ENCODE assay signal across 8 cellular contexts in the genomic region with DNA sequence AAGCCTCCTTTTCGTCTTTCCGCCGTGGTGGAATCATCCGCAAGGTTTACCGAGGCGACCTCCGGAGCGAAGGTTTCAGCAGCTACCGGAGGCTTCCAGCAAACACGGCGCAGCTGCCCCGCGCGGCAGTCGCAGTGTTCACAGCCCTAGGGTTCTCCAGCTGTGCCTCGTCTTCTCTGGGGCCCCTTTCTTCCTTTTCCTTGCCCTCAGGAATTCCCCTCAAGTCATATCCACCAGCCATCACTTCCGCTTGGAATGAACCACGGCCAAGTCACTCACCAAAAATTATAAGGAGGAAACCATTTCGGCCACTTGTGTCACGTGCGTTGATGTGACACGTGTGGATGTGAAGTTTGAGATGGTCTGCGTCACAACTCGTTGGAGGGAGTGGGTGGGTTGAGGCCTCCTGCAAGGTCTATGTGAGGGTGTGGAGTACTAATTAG. TPM values are rescaled to one million over a fixed set of nuclear protein-coding genes. Genes with fewer than 3 reads are reported as not detected.
DNase-seq lines count a peak whose midpoint lies in the region; ATAC-seq, FAIRE-seq and TF ChIP-seq lines count a peak whose summit lies in the region.

No MANE protein-coding gene starts in this region.

- peak; percentile 12 for ATAC-seq in GM21825 (IDR thresholded peaks at IDR 0.05; ENCODE audit: unreplicated experiment)
- no peak for ATAC-seq in body of pancreas
- no peak for ATAC-seq in HepG2

- H3K27ac ChIP-seq in OCI-LY7 (ENCODE audit: low read depth, low read length, poor library complexity, severe bottlenecking): peak overlapping the region; percentile 61
- H3K27ac ChIP-seq in body of pancreas: peak overlapping the region in 3 of 4 donors; percentile 55 to 99 (median 96)
- no peak overlapping the region for H3K27ac ChIP-seq in HepG2 (ENCODE audit: extremely low read length, insufficient read depth, low read length)

- POLR2A ChIA-PET in OCI-LY7 (lab: Charles Lee): interaction anchor here (0.8 to 5.5 kb wide), 12 partner anchors 10 to 109 kb away, joined by 3 to 48 read pairs (median 5); a partner anchor contains a TSS
- POLR2A ChIA-PET in HepG2 (lab: Yijun Ruan, JAX): interaction anchor here (1.1 to 10.7 kb wide), 8 partner anchors 15 to 102 kb away, joined by 4 to 138 read pairs (median 10); no protein-coding TSS in a partner anchor

- CTCF ChIA-PET in OCI-LY7 (lab: Charles Lee; ENCODE audit: unreplicated experiment): interaction anchor here (0.7 to 5.0 kb wide), 4 partner anchors 68 to 184 kb away, joined by 3 to 46 read pairs (median 22); no protein-coding TSS in a partner anchor
- CTCF ChIA-PET in HepG2 (lab: Yijun Ruan, JAX; ENCODE audit: low intra/inter-chr PET ratio, low total read pairs): no interaction called here

- peaks cover 40% of the 10 kb centered on the region for H3K79me2 ChIP-seq in OCI-LY7 (ENCODE audit: insufficient read depth, low read depth, low read length)
- peaks cover 34% of the 10 kb centered on the region for H3K79me2 ChIP-seq in HepG2 (ENCODE audit: insufficient read depth, low read length)

- peak overlapping the region; percentile 23; the same call in 1 of the 2 replicates for H2AFZ ChIP-seq in OCI-LY7 (ENCODE audit: low read length)
- no peak overlapping the region for H2AFZ ChIP-seq in HepG2 (ENCODE audit: low read length)

- BruUV-seq in OCI-LY7 (replicated peaks; lab: Mats Ljungman, UMichigan) (TSS peak; percentile 94), HepG2 (replicated peaks; lab: Mats Ljungman, UMichigan) (no TSS peak)

- intact Hi-C loops in OCI-LY7 (cut with micrococcal nuclease; ENCODE audit: unreplicated experiment): loop anchor here (1.0 to 5.0 kb wide), 2 partner anchors 56 to 213 kb away; a partner anchor contains a TSS
- intact Hi-C loops in body of pancreas (cut with DNase I): no loop called here
- intact Hi-C loops in HepG2 (cut with micrococcal nuclease; ENCODE audit: unreplicated experiment): loop anchor here (5.0 to 10.0 kb wide), 2 partner anchors 152 to 216 kb away; a partner anchor contains a TSS

- WGBS in body of pancreas, 2 donors: 46 to 56% methylated on average over 18 to 24 of the region's 24 CpGs
- 83% methylated on average over 24 of the region's 24 CpGs for WGBS in HepG2 (ENCODE audit: low lambda C conversion rate)

- no peak for TF ChIP-seq RAD21 in HepG2 (CRISPR knock-in tag; IDR thresholded peaks at IDR 0.05)

- no peak for FAIRE-seq in HepG2 (lab: Jason Lieb, UNC)

- H3K27me3 ChIP-seq in body of pancreas (no peaks in the 10 kb centered on the region), HepG2 (ENCODE audit: control insufficient read depth in 1 of 2, insufficient read depth in 2 of 2, low read length in 2 of 2) (no peaks in the 10 kb centered on the region; a peak in 1 of 5 replicates)

- in situ Hi-C loops in HepG2 (cut with HindIII; ENCODE audit: extremely low pct_ligation_motif_present, low pct_unique_long_range_greater_than_20kb): loop anchor here (5.0 to 10.0 kb wide), 3 partner anchors 68 to 206 kb away; no protein-coding TSS in a partner anchor

- TF ChIP-seq POLR2A in body of pancreas (IDR thresholded peaks at IDR 0.05) (no peak), HepG2 (IDR thresholded peaks at IDR 0.05; ENCODE audit: insufficient read depth in 1 of 2, low read depth in 2 of 2, low read length in 2 of 2) (no peak)

- H3K4me1 ChIP-seq in OCI-LY7 (ENCODE audit: insufficient read depth, low read length, poor library complexity, severe bottlenecking) (peaks cover 63% of the 10 kb centered on the region), body of pancreas (peaks cover 32% of the 10 kb centered on the region), HepG2 (ENCODE audit: insufficient read depth, low read length) (peaks cover 88% of the 10 kb centered on the region)

- H3K9ac ChIP-seq in HepG2 (ENCODE audit: insufficient read depth, low read depth, low read length): no peak overlapping the region; the same call in 1 of the 2 replicates

- peak overlapping the region; percentile 92 for H3K4me3 ChIP-seq in OCI-LY7 (ENCODE audit: low read depth, low read length, poor library complexity, severe bottlenecking)
- no peak overlapping the region for H3K4me3 ChIP-seq in body of pancreas
- H3K4me3 ChIP-seq in HepG2 (replicated peaks in 1 of 3; ENCODE audit: insufficient read depth in 1 of 3, low read depth in 2 of 3, low read length in 3 of 3): peak overlapping the region in 1 of 3 experiments; percentile 38; a peak in 2 of 6 replicates

- peak; percentile 97 for DNase-seq in ELR (ENCODE audit: low read depth)
- peak; percentile 31 for DNase-seq in OCI-LY7 (ENCODE audit: low spot score)
- peak in 3 of 4 donors; percentile 27 to 43 (median 29) for DNase-seq in body of pancreas
- DNase-seq in HepG2 (ENCODE audit: low spot score): no peak
- DNase-seq in stimulated activated CD8-positive, alpha-beta memory T cell treated with anti-CD3 and anti-CD28 coated beads, Interleukin-12 subunit alpha, Interleukin-12 subunit beta, amount 100 ng/mL, for 4 hours (ENCODE audit: low read depth): peak; percentile 25
- no peak for DNase-seq in NOMO-1 (lab: John Stamatoyannopoulos, UW; ENCODE audit: unreplicated experiment in 2 of 2)
- DNase-seq in NCI-H524 treated with DMSO at 0.1 percent for 48 hours (lab: John Stamatoyannopoulos, UW): no peak

- no peaks in the 10 kb centered on the region for H3K9me2 ChIP-seq in OCI-LY7 (ENCODE audit: insufficient read depth, low read length)

- TF ChIP-seq EP300 in HepG2 (IDR thresholded peaks at IDR 0.05; ENCODE audit: low read depth in 2 of 2, low read length in 2 of 2) (0 out of 4 replicates have a peak, but pooled peaks of 1 of the 2 experiments have one; percentile 16), HepG2 (CRISPR knock-in tag; IDR thresholded peaks at IDR 0.05; ENCODE audit: borderline replicate concordance) (no peak)

- no peak for TF ChIP-seq CTCF in OCI-LY7 (conservative IDR thresholded peaks at IDR 0.05; ENCODE audit: low read length)
- no peak for TF ChIP-seq CTCF in body of pancreas (IDR thresholded peaks at IDR 0.05)
- no peak for TF ChIP-seq CTCF in HepG2 (CRISPR knock-in tag; IDR thresholded peaks at IDR 0.05)

- no peaks in the 10 kb centered on the region for H3K36me3 ChIP-seq in OCI-LY7 (ENCODE audit: insufficient read depth, low read length)
- no peaks in the 10 kb centered on the region for H3K36me3 ChIP-seq in body of pancreas (replicated peaks in 1 of 2; ENCODE audit: insufficient read depth in 1 of 2, low read depth in 2 of 2)
- H3K36me3 ChIP-seq in HepG2 (replicated peaks in 1 of 2; ENCODE audit: control insufficient read depth in 1 of 2, insufficient read depth in 2 of 2, low read length in 2 of 2): no peaks in the 10 kb centered on the region

- peaks cover 8% of the 10 kb centered on the region; the same call in 1 of the 2 replicates for H4K20me1 ChIP-seq in OCI-LY7 (ENCODE audit: insufficient read depth, low read length)
- peaks cover 16% of the 10 kb centered on the region; the same call in 1 of the 2 replicates for H4K20me1 ChIP-seq in HepG2 (ENCODE audit: insufficient read depth, low read length)

- H3K4me2 ChIP-seq in OCI-LY7 (ENCODE audit: low read length) (peak overlapping the region; percentile 66), HepG2 (ENCODE audit: low read depth, low read length) (peak overlapping the region; percentile 69)

- H3K9me3 ChIP-seq in OCI-LY7 (ENCODE audit: low read length) (no peaks in the 10 kb centered on the region), body of pancreas (no peaks in the 10 kb centered on the region), HepG2 (ENCODE audit: low read length) (no peaks in the 10 kb centered on the region)

TF ChIP-seq in HepG2, 621 proteins besides CTCF, POLR2A, EP300 and RAD21 (continues in another document):
- TF ChIP-seq, protein P1, sequence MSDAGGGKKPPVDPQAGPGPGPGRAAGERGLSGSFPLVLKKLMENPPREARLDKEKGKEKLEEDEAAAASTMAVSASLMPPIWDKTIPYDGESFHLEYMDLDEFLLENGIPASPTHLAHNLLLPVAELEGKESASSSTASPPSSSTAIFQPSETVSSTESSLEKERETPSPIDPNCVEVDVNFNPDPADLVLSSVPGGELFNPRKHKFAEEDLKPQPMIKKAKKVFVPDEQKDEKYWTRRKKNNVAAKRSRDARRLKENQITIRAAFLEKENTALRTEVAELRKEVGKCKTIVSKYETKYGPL (CRISPR knock-in tag; IDR thresholded peaks at IDR 0.05): 0 out of 2 replicates have a peak, but pooled peaks have one; percentile 13
- TF ChIP-seq EHMT2 (IDR thresholded peaks at IDR 0.05; ENCODE audit: borderline replicate concordance, low read depth, low read length) (no peak), ZNF558 (CRISPR knock-in tag; IDR thresholded peaks at IDR 0.05; ENCODE audit: borderline replicate concordance) (no peak)

RNA-seq across cellular contexts. Expression of a gene that starts 0.6 kb away (rescaled TPM):
- 14.7 and 22.0 TPM in 2 replicates for total RNA-seq in OCI-LY7 (2014; rRNA removed; shearing (Covaris generic))
- total RNA-seq in OCI-LY7 (2022) (65.6 and 70.3 TPM in 2 replicates), body of pancreas (10 to 100 TPM; 63.3 to 77.1 TPM), HepG2 (2016; rRNA removed; fragmentation: Illumina TruSeq; extraction: Trizol) (4.1 and 6.0 TPM in 2 replicates)
- 3.0 and 3.8 TPM in 2 replicates for total RNA-seq in HepG2 (2016; cell fraction: cytosol; rRNA removed; fragmentation: Illumina TruSeq; extraction: Trizol; ENCODE audit: low read depth)
- 3.2 and 7.0 TPM in 2 replicates for total RNA-seq in HepG2 (2016; cell fraction: insoluble cytoplasmic fraction; rRNA removed; fragmentation: Illumina TruSeq; extraction: Trizol)
- 4.2 and 4.8 TPM in 2 replicates for total RNA-seq in HepG2 (2016; cell fraction: membrane; rRNA removed; fragmentation: Illumina TruSeq; extraction: Trizol)
- total RNA-seq in HepG2 (2016; cell fraction: nucleus; rRNA removed; fragmentation: Illumina TruSeq; extraction: Trizol): 10.8 and 12.6 TPM in 2 replicates
- polyA plus RNA-seq in HepG2 (2011; rRNA removed): 12.7 and 15.7 TPM in 2 replicates
- polyA plus RNA-seq in HepG2 (2011; cell fraction: cytosol; rRNA removed): 9.1 and 10.3 TPM in 2 replicates
- polyA plus RNA-seq in HepG2 (2011; cell fraction: nucleus; rRNA removed): 32.7 and 33.0 TPM in 2 replicates
- polyA plus RNA-seq in HepG2 (2012): 20.8 and 22.2 TPM in 2 replicates
- polyA plus RNA-seq in HepG2 (2016; cell fraction: cytosol; fragmentation: Illumina TruSeq; extraction: Trizol; ENCODE audit: low read depth): 2.9 and 3.1 TPM in 2 replicates
- 3.3 and 3.6 TPM in 2 replicates for polyA plus RNA-seq in HepG2 (2016; cell fraction: insoluble cytoplasmic fraction; fragmentation: Illumina TruSeq; extraction: Trizol; ENCODE audit: low read depth)
- polyA plus RNA-seq in HepG2 (2016; cell fraction: membrane; fragmentation: Illumina TruSeq; extraction: Trizol; ENCODE audit: low read depth): 3.4 and 3.6 TPM in 2 replicates
- polyA plus RNA-seq in HepG2 (2016; cell fraction: nucleus; fragmentation: Illumina TruSeq; extraction: Trizol; ENCODE audit: insufficient read depth, low read depth): 11.5 and 12.4 TPM in 2 replicates
- polyA minus RNA-seq in HepG2 (2011; rRNA and poly(A)+ RNA removed; ENCODE audit: low replicate concordance): 10.5 and 30.9 TPM in 2 replicates
- 13.3 and 18.1 TPM in 2 replicates for polyA minus RNA-seq in HepG2 (2011; cell fraction: cytosol; rRNA and poly(A)+ RNA removed)
- 48.8 and 61.2 TPM in 2 replicates for polyA minus RNA-seq in HepG2 (2011; cell fraction: nucleus; rRNA and poly(A)+ RNA removed)

Comparison
In these comparisons a context has a peak if more than half of its experiments do, and no peak if none do; other contexts are left out.
1. DNase-seq: peak in ELR (single experiment), OCI-LY7 (single experiment), body of pancreas (3 of 4) and stimulated activated CD8-positive, alpha-beta memory T cell treated with anti-CD3 and anti-CD28 coated beads, Interleukin-12 subunit alpha, Interleukin-12 subunit beta, amount 100 ng/mL, for 4 hours (single experiment); none in HepG2 (single experiment), NOMO-1 (0 of 2) and NCI-H524 treated with DMSO at 0.1 percent for 48 hours (single experiment).